18 cellular contexts compared by ENCODE assay signal in genomic region chr11:115959098-115959497, GRCh38.
A peak's percentile ranks its signal among the peaks of the same experiment; 100 is the strongest.
DNase-seq lines count a peak whose midpoint lies in the region; ATAC-seq and TF ChIP-seq lines count a peak whose summit lies in the region.
"Had no signal": no experiment of that assay in that cellular context is flagged by ENCODE, and none has a peak within 500 bp of the region (broad histone marks: within the 10 kb centered on the region; RNA-seq: fewer than 3 reads in every experiment).

No MANE protein-coding gene starts in this region.

- in situ Hi-C loops in G401 (cut with HindIII; ENCODE audit: low sequenced_read_pairs), result no loop called here

- H3K4me3 Mint-ChIP-seq in nephron (no peak overlapping the region), HFFc6 (no peak overlapping the region)
- H3K4me3 Mint-ChIP-seq: central memory CD8-positive, alpha-beta T cell; H9 had no signal

- DNase-seq in G401 (ENCODE audit: low spot score) (peak; percentile 40), NCI-H146 treated with DMSO at 0.1 percent for 48 hours (lab: John Stamatoyannopoulos, UW; ENCODE audit: unreplicated experiment) (peak; percentile 96), NCI-H82 (lab: John Stamatoyannopoulos, UW) (peak; percentile 88), HFFc6 (no peak), activated gamma-delta T cell treated with Interleukin-2 at 50 U/mL for 16 hours (no peak)
- DNase-seq: activated CD4-positive, alpha-beta T cell treated with anti-CD3 and anti-CD28 coated beads, Interleukin-2, amount 50 U/mL, for 4 hours; activated naive CD4-positive, alpha-beta T cell treated with Interleukin-2 at 50 U/mL for 16 hours; activated T-cell treated with anti-CD3 and anti-CD28 coated beads for 4 hours; Caco-2; effector memory CD4-positive, alpha-beta T cell; esophagus squamous epithelium; left cardiac atrium; NCI-H187 treated with DMSO at 0.1 percent for 48 hours had no signal

- ATAC-seq in GM21367 (IDR thresholded peaks at IDR 0.05; ENCODE audit: unreplicated experiment) (no peak), HG03097 (IDR thresholded peaks at IDR 0.05; ENCODE audit: low FRiP score, unreplicated experiment) (no peak)
- ATAC-seq: left cardiac atrium had no signal

- H3K27me3 Mint-ChIP-seq in nephron (ENCODE audit: low read depth), result peaks cover 7% of the 10 kb centered on the region
- H3K27me3 Mint-ChIP-seq in HFFc6 (ENCODE audit: insufficient read depth), result no peaks in the 10 kb centered on the region

- TF ChIP-seq CTCF in nephron (IDR thresholded peaks at IDR 0.05; ENCODE audit: unreplicated experiment in 3 of 3) (no peak), HFFc6 (IDR thresholded peaks at IDR 0.05) (no peak)

- H3K4me1 Mint-ChIP-seq in nephron (peaks cover 59% of the 10 kb centered on the region), HFFc6 (ENCODE audit: low read depth) (no peaks in the 10 kb centered on the region)
- H3K4me1 Mint-ChIP-seq: central memory CD8-positive, alpha-beta T cell had no signal

- no peaks in the 10 kb centered on the region for H3K36me3 Mint-ChIP-seq in nephron (ENCODE audit: low read depth)
- H3K36me3 Mint-ChIP-seq in HFFc6 (ENCODE audit: low read depth), result no peaks in the 10 kb centered on the region

- H3K27ac Mint-ChIP-seq in nephron (peak overlapping the region in 2 of 3 experiments; percentile 41 to 85), HFFc6 (no peak overlapping the region)

- H3K9me3 Mint-ChIP-seq in nephron (no peaks in the 10 kb centered on the region), HFFc6 (peaks cover 55% of the 10 kb centered on the region)
- H3K9me3 Mint-ChIP-seq: central memory CD8-positive, alpha-beta T cell; H9 had no signal

Comparison
In these comparisons a context has a peak if more than half of its experiments do, and no peak if none do; other contexts are left out.
1. DNase-seq: peak in G401 (single experiment), NCI-H146 treated with DMSO at 0.1 percent for 48 hours (single experiment) and NCI-H82 (single experiment); none in HFFc6 (single experiment) and activated gamma-delta T cell treated with Interleukin-2 at 50 U/mL for 16 hours (single experiment).